38 cellular contexts compared by ENCODE assay signal in the genomic region with DNA sequence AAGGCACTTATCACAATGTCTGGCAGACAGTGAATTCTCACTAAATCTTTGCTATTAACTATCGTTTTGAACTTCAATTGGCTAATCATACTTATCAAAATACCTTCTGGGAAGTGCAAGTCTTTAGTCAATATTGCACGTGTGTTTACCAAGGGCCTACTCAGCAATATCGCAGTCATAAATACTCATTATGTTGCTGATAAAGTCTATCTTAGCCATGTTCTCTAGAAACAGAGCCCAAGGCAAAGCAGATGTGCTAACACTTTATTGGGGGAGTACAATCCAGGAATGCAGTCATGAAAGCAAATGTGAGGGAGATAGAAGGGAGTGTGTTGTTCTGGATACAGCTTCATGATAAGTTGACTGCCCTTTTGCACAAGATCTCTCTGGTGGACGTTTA.
"Had no signal": no experiment of that assay in that cellular context is flagged by ENCODE, and none has a peak within 500 bp of the region (broad histone marks: within the 10 kb centered on the region; RNA-seq: fewer than 3 reads in every experiment).

No MANE protein-coding gene starts in this region.

- ATAC-seq: activated naive CD4-positive, alpha-beta T cell treated with anti-CD3 and anti-CD28 coated beads, Interleukin-2, amount 50 U/mL, for 72 hours; Right ventricle myocardium inferior had no signal

- H3K4me3 Mint-ChIP-seq: activated B cell treated with CpG ODN at 0.5 μM for 24 hours; activated CD4-positive, alpha-beta memory T cell treated with anti-CD3 and anti-CD28 coated beads for 36 hours; activated naive CD4-positive, alpha-beta T cell treated with anti-CD3 and anti-CD28 coated beads for 36 hours; activated T-cell treated with anti-CD3 and anti-CD28 coated beads, Interleukin-2, amount 50 U/mL, for 4 hours; activated T-helper 1 cell treated with anti-CD3 and anti-CD28 coated beads, Interleukin-12 subunit alpha, Interleukin-12 subunit beta, Interleukin-2, Interleukin-4 antibody, amounts not matched to agents 30 ng/mL and 10 ng/mL and 1 ng/mL, durations not matched to agents 14 hours and 24 hours and 36 hours had no signal

- H3K9me3 Mint-ChIP-seq: activated B cell treated with CpG ODN at 0.5 μM for 24 hours; activated CD4-positive, alpha-beta memory T cell treated with anti-CD3 and anti-CD28 coated beads for 36 hours; activated naive CD4-positive, alpha-beta T cell treated with anti-CD3 and anti-CD28 coated beads for 36 hours; activated naive CD4-positive, alpha-beta T cell treated with anti-CD3 and anti-CD28 coated beads, Interleukin-2, amount 50 U/mL, for 72 hours; activated T-cell treated with anti-CD3 and anti-CD28 coated beads, Interleukin-2, amount 50 U/mL, for 4 hours; activated T-helper 1 cell treated with anti-CD3 and anti-CD28 coated beads, Interleukin-12 subunit alpha, Interleukin-12 subunit beta, Interleukin-2, Interleukin-4 antibody, amounts not matched to agents 30 ng/mL and 10 ng/mL and 1 ng/mL, durations not matched to agents 14 hours and 24 hours and 36 hours had no signal

- H3K27ac Mint-ChIP-seq: activated B cell treated with CpG ODN at 0.5 μM for 24 hours; activated CD4-positive, alpha-beta memory T cell treated with anti-CD3 and anti-CD28 coated beads for 36 hours; activated naive CD4-positive, alpha-beta T cell treated with anti-CD3 and anti-CD28 coated beads for 36 hours; activated naive CD4-positive, alpha-beta T cell treated with anti-CD3 and anti-CD28 coated beads, Interleukin-2, amount 50 U/mL, for 72 hours; activated T-helper 1 cell treated with anti-CD3 and anti-CD28 coated beads, Interleukin-12 subunit alpha, Interleukin-12 subunit beta, Interleukin-2, Interleukin-4 antibody, amounts not matched to agents 30 ng/mL and 10 ng/mL and 1 ng/mL, durations not matched to agents 14 hours and 24 hours and 36 hours had no signal

- H3K36me3 ChIP-seq: adrenal gland, brain microvascular endothelial cell had no signal

- DNase-seq: activated B cell treated with CpG ODN at 0.5 μM for 24 hours; activated CD4-positive, alpha-beta memory T cell treated with anti-CD3 and anti-CD28 coated beads for 36 hours; activated CD4-positive, alpha-beta T cell treated with anti-CD3 and anti-CD28 coated beads for 4 hours; activated CD4-positive, alpha-beta T cell treated with anti-CD3 and anti-CD28 coated beads, Interleukin-2, amount 50 U/mL, for 1 hour; activated CD4-positive, CD25-positive, alpha-beta regulatory T cell treated with anti-CD3 and anti-CD28 coated beads, Interleukin-2, amount 50 U/mL, for 72 hours; activated CD8-positive, alpha-beta memory T cell treated with anti-CD3 and anti-CD28 coated beads, Interleukin-2, amount 50 U/mL, for 4 hours; activated gamma-delta T cell treated with Interleukin-2 at 50 U/mL for 16 hours; activated naive CD4-positive, alpha-beta T cell treated with anti-CD3 and anti-CD28 coated beads for 36 hours; activated T-cell treated with anti-CD3 and anti-CD28 coated beads for 4 hours; activated T-cell treated with anti-CD3 and anti-CD28 coated beads, Interleukin-2, amount 50 U/mL, for 4 hours; adrenal gland; aorta; brain microvascular endothelial cell; central memory CD4-positive, alpha-beta T cell; Karpas-422; KBM-7; MV-4-11; NCI-H1092; NCI-H1417; NCI-H146; NCI-H187; NCI-H2081; NCI-H2171 treated with DMSO at 0.1 percent for 48 hours; NCI-H2227 treated with DMSO at 0.1 percent for 48 hours; NCI-H446 treated with DMSO at 0.1 percent for 48 hours; NCI-H524 treated with DMSO at 0.1 percent for 48 hours; PC-9; SIG-M5; SW 1271; T-helper 1 cell; T-helper 2 cell; T-helper 9 cell had no signal

- H3K36me3 Mint-ChIP-seq: activated CD4-positive, alpha-beta memory T cell treated with anti-CD3 and anti-CD28 coated beads for 36 hours; activated naive CD4-positive, alpha-beta T cell treated with anti-CD3 and anti-CD28 coated beads, Interleukin-2, amount 50 U/mL, for 72 hours had no signal

- H3K27me3 ChIP-seq: brain microvascular endothelial cell had no signal

- H3K4me1 ChIP-seq: adrenal gland had no signal

- H3K27ac ChIP-seq: adrenal gland, brain microvascular endothelial cell, PC-9, RWPE1, SK-N-MC, VCaP had no signal

- H2AFZ ChIP-seq: PC-9 had no signal

- H3K4me3 ChIP-seq: adrenal gland, PC-9, SK-N-MC had no signal

- H3K4me1 Mint-ChIP-seq: activated B cell treated with CpG ODN at 0.5 μM for 24 hours had no signal

- H3K9me3 ChIP-seq: adrenal gland had no signal

- H3K4me2 ChIP-seq: PC-9 had no signal
